Comparison of ENCODE assay signal across 1 cellular context in genomic region chr13:40666058-40666904, GRCh38.
TF ChIP-seq lines count a peak whose summit lies in the region.

Gene FOXO1, minus strand, starts transcription at chr13:40666641. Its CDS starts 429 bp downstream, at chr13:40666212.

TF ChIP-seq in HEK293, 187 proteins besides CTCF, POLR2A, EP300 and RAD21 (continued from another document and continues in another):
- TF ChIP-seq ZNF677 (tag by site-specific recombination; IDR thresholded peaks at IDR 0.05) (no peak), PATZ1 (tag by site-specific recombination; IDR thresholded peaks at IDR 0.05) (peak; percentile 69), ZNF398 (tag by site-specific recombination; IDR thresholded peaks at IDR 0.05) (peak; percentile 93), ZNF639 (tag by site-specific recombination; IDR thresholded peaks at IDR 0.05) (no peak), ZNF518A (tag by site-specific recombination; conservative IDR thresholded peaks at IDR 0.05; ENCODE audit: low read depth) (no peak), ZNF621 (tag by site-specific recombination; IDR thresholded peaks at IDR 0.05) (no peak), BCL11A (tag by site-specific recombination; IDR thresholded peaks at IDR 0.05; ENCODE audit: low read depth) (no peak), ZNF549 (tag by site-specific recombination; IDR thresholded peaks at IDR 0.05) (no peak), ZNF548 (tag by site-specific recombination; IDR thresholded peaks at IDR 0.05) (no peak), ZBTB10 (tag by site-specific recombination; IDR thresholded peaks at IDR 0.05) (0 out of 2 replicates have a peak, but pooled peaks have one; percentile 17), MYNN (tag by site-specific recombination; IDR thresholded peaks at IDR 0.05; ENCODE audit: borderline replicate concordance) (0 out of 2 replicates have a peak, but pooled peaks have one; percentile 63), ZNF362 (tag by site-specific recombination; IDR thresholded peaks at IDR 0.05) (no peak), ZNF37A (tag by site-specific recombination; IDR thresholded peaks at IDR 0.05) (no peak), ZNF426 (tag by site-specific recombination; IDR thresholded peaks at IDR 0.05) (no peak), YY2 (tag by site-specific recombination; IDR thresholded peaks at IDR 0.05) (no peak), SCRT1 (tag by site-specific recombination; IDR thresholded peaks at IDR 0.05; ENCODE audit: borderline replicate concordance) (no peak), ZNF48 (tag by site-specific recombination; IDR thresholded peaks at IDR 0.05) (no peak), OSR2 (tag by site-specific recombination; IDR thresholded peaks at IDR 0.05) (no peak), ZNF302 (tag by site-specific recombination; IDR thresholded peaks at IDR 0.05; ENCODE audit: low read depth) (no peak), ZFP37 (tag by site-specific recombination; IDR thresholded peaks at IDR 0.05) (peak; percentile 56; the same call in 1 of the 2 replicates), HOXC10 (CRISPR knock-in tag; IDR thresholded peaks at IDR 0.05) (0 out of 2 replicates have a peak, but pooled peaks have one; percentile 22), ZNF433 (tag by site-specific recombination; IDR thresholded peaks at IDR 0.05; ENCODE audit: low read depth) (no peak), ZNF211 (tag by site-specific recombination; IDR thresholded peaks at IDR 0.05; ENCODE audit: low read depth) (no peak), AEBP2 (tag by site-specific recombination; IDR thresholded peaks at IDR 0.05; ENCODE audit: borderline replicate concordance) (no peak), ZNF792 (tag by site-specific recombination; IDR thresholded peaks at IDR 0.05) (no peak), ZNF140 (tag by site-specific recombination; IDR thresholded peaks at IDR 0.05) (no peak), ZNF555 (tag by site-specific recombination; conservative IDR thresholded peaks at IDR 0.05) (no peak), ZNF221 (tag by site-specific recombination; IDR thresholded peaks at IDR 0.05; ENCODE audit: borderline replicate concordance) (no peak), REST (tag by site-specific recombination; IDR thresholded peaks at IDR 0.05) (peak; percentile 53; the same call in 1 of the 2 replicates), ZNF350 (tag by site-specific recombination; IDR thresholded peaks at IDR 0.05) (no peak), HOXA7 (CRISPR knock-in tag; IDR thresholded peaks at IDR 0.05; ENCODE audit: borderline replicate concordance) (no peak), HIC1 (tag by site-specific recombination; IDR thresholded peaks at IDR 0.05) (peak; percentile 29; the same call in 1 of the 2 replicates), ZNF214 (tag by site-specific recombination; IDR thresholded peaks at IDR 0.05; ENCODE audit: borderline replicate concordance) (no peak), ZNF24 (tag by site-specific recombination; IDR thresholded peaks at IDR 0.05) (no peak), ZNF157 (tag by site-specific recombination; IDR thresholded peaks at IDR 0.05) (no peak), OVOL3 (tag by site-specific recombination; IDR thresholded peaks at IDR 0.05) (no peak)
